In genomic region chr1:174890024-174890423, GRCh38 we compare ENCODE assay signal across 31 cellular contexts.
"Had no signal": no experiment of that assay in that cellular context is flagged by ENCODE, and none has a peak within 500 bp of the region (broad histone marks: within the 10 kb centered on the region; RNA-seq: fewer than 3 reads in every experiment).

No MANE protein-coding gene starts in this region.

- H3K36me3 Mint-ChIP-seq: stimulated activated effector memory CD8-positive, alpha-beta T cell treated with anti-CD3 and anti-CD28 coated beads, Interleukin-12 subunit alpha, Interleukin-12 subunit beta, amount 100 ng/mL, for 72 hours had no signal

- H3K79me2 ChIP-seq: parathyroid adenoma had no signal

- H3K27me3 ChIP-seq: adrenal gland, body of pancreas, colonic mucosa, gastrocnemius medialis, right atrium auricular region, spleen, stomach, suprapubic skin, tibial nerve had no signal

- H3K27me3 Mint-ChIP-seq: activated naive CD8-positive, alpha-beta T cell treated with anti-CD3 and anti-CD28 coated beads for 36 hours; memory B cell; naive thymus-derived CD8-positive, alpha-beta T cell had no signal

- DNase-seq: activated CD4-positive, alpha-beta T cell treated with anti-CD3 and anti-CD28 coated beads for 4 hours; activated CD4-positive, alpha-beta T cell treated with anti-CD3 and anti-CD28 coated beads, Interleukin-2, amount 50 U/mL, for 4 hours; activated effector memory CD4-positive, alpha-beta T cell treated with anti-CD3 and anti-CD28 coated beads, Interleukin-2, amount 50 U/mL, for 16 hours; activated naive CD4-positive, alpha-beta T cell treated with anti-CD3 and anti-CD28 coated beads for 36 hours; activated naive CD8-positive, alpha-beta T cell treated with anti-CD3 and anti-CD28 coated beads for 36 hours; activated T-cell treated with anti-CD3 and anti-CD28 coated beads for 4 hours; adrenal gland; aorta; body of pancreas; cerebellar nuclear complex; colonic mucosa; effector CD8-positive, alpha-beta T cell; gastrocnemius medialis; head of caudate nucleus; hippocampal formation; left colon; midbrain; naive thymus-derived CD8-positive, alpha-beta T cell; nucleus accumbens; spleen; stimulated activated CD4-positive, alpha-beta T cell treated with anti-CD3 and anti-CD28 coated beads, Interleukin-2, amount 100 ng/mL, for 48 hours; stomach; T-helper 9 cell had no signal

- H2AFZ ChIP-seq: parathyroid adenoma had no signal

- H3K4me3 ChIP-seq: adrenal gland, body of pancreas, colonic mucosa, gastrocnemius medialis, right atrium auricular region, spleen, stomach, suprapubic skin, tibial nerve had no signal

- H3K4me1 Mint-ChIP-seq: memory B cell; neural crest cell; stimulated activated effector memory CD8-positive, alpha-beta T cell treated with anti-CD3 and anti-CD28 coated beads, Interleukin-12 subunit alpha, Interleukin-12 subunit beta, amount 100 ng/mL, for 72 hours had no signal

- H3K9ac ChIP-seq: parathyroid adenoma had no signal

- H3K27ac ChIP-seq: adrenal gland, body of pancreas, colonic mucosa, gastrocnemius medialis, parathyroid adenoma, right atrium auricular region, spleen, stomach, suprapubic skin, tibial nerve, VCaP had no signal

- H3K36me3 ChIP-seq: adrenal gland, colonic mucosa, gastrocnemius medialis, right atrium auricular region, suprapubic skin had no signal

- H3K9me3 ChIP-seq: adrenal gland, body of pancreas, colonic mucosa, gastrocnemius medialis, right atrium auricular region, spleen, stomach, suprapubic skin, tibial nerve had no signal

- H3K27ac Mint-ChIP-seq: activated naive CD4-positive, alpha-beta T cell treated with anti-CD3 and anti-CD28 coated beads for 36 hours; activated naive CD8-positive, alpha-beta T cell treated with anti-CD3 and anti-CD28 coated beads for 36 hours; stimulated activated effector memory CD8-positive, alpha-beta T cell treated with anti-CD3 and anti-CD28 coated beads, Interleukin-12 subunit alpha, Interleukin-12 subunit beta, amount 100 ng/mL, for 72 hours had no signal

- H3K4me3 Mint-ChIP-seq: activated naive CD4-positive, alpha-beta T cell treated with anti-CD3 and anti-CD28 coated beads for 36 hours; activated naive CD8-positive, alpha-beta T cell treated with anti-CD3 and anti-CD28 coated beads for 36 hours; memory B cell; naive thymus-derived CD8-positive, alpha-beta T cell; neural crest cell; stimulated activated effector memory CD8-positive, alpha-beta T cell treated with anti-CD3 and anti-CD28 coated beads, Interleukin-12 subunit alpha, Interleukin-12 subunit beta, amount 100 ng/mL, for 72 hours had no signal

- ATAC-seq: body of pancreas; gastrocnemius medialis; left colon; naive thymus-derived CD8-positive, alpha-beta T cell; stimulated activated effector memory CD8-positive, alpha-beta T cell treated with anti-CD3 and anti-CD28 coated beads, Interleukin-12 subunit alpha, Interleukin-12 subunit beta, amount 100 ng/mL, for 72 hours had no signal

- H3K9me3 Mint-ChIP-seq: activated naive CD4-positive, alpha-beta T cell treated with anti-CD3 and anti-CD28 coated beads for 36 hours; activated naive CD8-positive, alpha-beta T cell treated with anti-CD3 and anti-CD28 coated beads for 36 hours; memory B cell; naive thymus-derived CD8-positive, alpha-beta T cell; neural crest cell; stimulated activated effector memory CD8-positive, alpha-beta T cell treated with anti-CD3 and anti-CD28 coated beads, Interleukin-12 subunit alpha, Interleukin-12 subunit beta, amount 100 ng/mL, for 72 hours had no signal

- H3K4me1 ChIP-seq: adrenal gland, colonic mucosa, gastrocnemius medialis, parathyroid adenoma, suprapubic skin, tibial nerve had no signal
